1 cellular context compared by ENCODE assay signal in the genomic region with DNA sequence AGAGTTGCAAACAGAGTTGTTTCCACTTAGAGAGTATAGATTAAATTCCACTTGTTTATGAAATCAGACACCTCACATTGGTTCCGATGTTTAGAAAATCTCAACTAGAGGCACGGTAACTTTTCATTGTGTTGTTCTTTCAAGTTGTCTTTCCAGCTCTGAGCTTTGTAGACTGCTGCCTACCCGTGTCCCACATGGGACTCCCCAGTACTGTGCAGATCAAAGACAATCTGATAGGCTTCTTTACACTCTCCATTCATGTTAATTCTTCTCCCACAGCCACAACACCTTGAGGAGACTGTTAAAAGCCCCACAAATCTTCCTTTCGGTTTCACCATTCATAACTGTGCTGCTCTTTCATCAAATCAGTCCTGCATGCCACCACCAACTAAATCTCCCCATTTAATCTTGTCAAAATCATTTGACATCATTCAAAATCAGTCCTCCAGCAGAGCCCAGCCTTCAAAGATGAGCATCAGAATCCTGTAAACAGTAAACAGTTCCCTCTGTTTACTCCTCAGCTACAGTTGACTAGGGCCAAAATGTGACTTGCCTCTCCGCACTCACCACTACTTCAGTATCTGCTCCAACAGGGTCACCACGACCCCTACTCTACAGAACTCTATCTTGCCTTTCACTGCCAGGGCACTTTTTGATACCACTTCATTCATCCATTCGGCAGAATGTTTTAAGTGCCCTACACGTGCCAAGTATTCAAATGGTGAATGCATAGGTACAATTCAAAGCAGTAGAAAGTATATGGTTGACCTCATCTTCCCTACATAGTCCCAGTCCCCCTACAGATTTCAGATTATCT.
TF ChIP-seq lines count a peak whose summit lies in the region.

No MANE protein-coding gene starts in this region.

TF ChIP-seq in GM12878, 131 proteins besides CTCF, POLR2A, EP300 and RAD21 (continued from another document and continues in another):
- TF ChIP-seq, protein P1, sequence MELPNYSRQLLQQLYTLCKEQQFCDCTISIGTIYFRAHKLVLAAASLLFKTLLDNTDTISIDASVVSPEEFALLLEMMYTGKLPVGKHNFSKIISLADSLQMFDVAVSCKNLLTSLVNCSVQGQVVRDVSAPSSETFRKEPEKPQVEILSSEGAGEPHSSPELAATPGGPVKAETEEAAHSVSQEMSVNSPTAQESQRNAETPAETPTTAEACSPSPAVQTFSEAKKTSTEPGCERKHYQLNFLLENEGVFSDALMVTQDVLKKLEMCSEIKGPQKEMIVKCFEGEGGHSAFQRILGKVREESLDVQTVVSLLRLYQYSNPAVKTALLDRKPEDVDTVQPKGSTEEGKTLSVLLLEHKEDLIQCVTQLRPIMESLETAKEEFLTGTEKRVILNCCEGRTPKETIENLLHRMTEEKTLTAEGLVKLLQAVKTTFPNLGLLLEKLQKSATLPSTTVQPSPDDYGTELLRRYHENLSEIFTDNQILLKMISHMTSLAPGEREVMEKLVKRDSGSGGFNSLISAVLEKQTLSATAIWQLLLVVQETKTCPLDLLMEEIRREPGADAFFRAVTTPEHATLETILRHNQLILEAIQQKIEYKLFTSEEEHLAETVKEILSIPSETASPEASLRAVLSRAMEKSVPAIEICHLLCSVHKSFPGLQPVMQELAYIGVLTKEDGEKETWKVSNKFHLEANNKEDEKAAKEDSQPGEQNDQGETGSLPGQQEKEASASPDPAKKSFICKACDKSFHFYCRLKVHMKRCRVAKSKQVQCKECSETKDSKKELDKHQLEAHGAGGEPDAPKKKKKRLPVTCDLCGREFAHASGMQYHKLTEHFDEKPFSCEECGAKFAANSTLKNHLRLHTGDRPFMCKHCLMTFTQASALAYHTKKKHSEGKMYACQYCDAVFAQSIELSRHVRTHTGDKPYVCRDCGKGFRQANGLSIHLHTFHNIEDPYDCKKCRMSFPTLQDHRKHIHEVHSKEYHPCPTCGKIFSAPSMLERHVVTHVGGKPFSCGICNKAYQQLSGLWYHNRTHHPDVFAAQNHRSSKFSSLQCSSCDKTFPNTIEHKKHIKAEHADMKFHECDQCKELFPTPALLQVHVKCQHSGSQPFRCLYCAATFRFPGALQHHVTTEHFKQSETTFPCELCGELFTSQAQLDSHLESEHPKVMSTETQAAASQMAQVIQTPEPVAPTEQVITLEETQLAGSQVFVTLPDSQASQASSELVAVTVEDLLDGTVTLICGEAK (IDR thresholded peaks at IDR 0.05; ENCODE audit: borderline replicate concordance): no peak
- TF ChIP-seq BMI1 (IDR thresholded peaks at IDR 0.05; ENCODE audit: borderline replicate concordance) (no peak), SUZ12 (IDR thresholded peaks at IDR 0.05; ENCODE audit: unreplicated experiment) (no peak), FOXK2 (IDR thresholded peaks at IDR 0.05) (no peak; the same call in 1 of the 2 replicates), ATF7 (IDR thresholded peaks at IDR 0.05; ENCODE audit: low read depth) (0 out of 2 replicates have a peak, but pooled peaks have one; percentile 13), POLR2AphosphoS2 (IDR thresholded peaks at IDR 0.05; ENCODE audit: low read depth, low read length) (no peak), JUNB (IDR thresholded peaks at IDR 0.05) (0 out of 2 replicates have a peak, but pooled peaks have one; percentile 20), MTA2 (IDR thresholded peaks at IDR 0.05; ENCODE audit: low read depth) (peak; percentile 30; the same call in 1 of the 2 replicates), SIN3A (IDR thresholded peaks at IDR 0.05; ENCODE audit: low read depth, low read length) (no peak), MXI1 (IDR thresholded peaks at IDR 0.05; ENCODE audit: low read depth, low read length) (no peak), BACH1 (IDR thresholded peaks at IDR 0.05; ENCODE audit: borderline replicate concordance) (no peak), ESRRA (IDR thresholded peaks at IDR 0.05; ENCODE audit: low read length) (no peak), YBX1 (IDR thresholded peaks at IDR 0.05) (no peak), MEF2A (IDR thresholded peaks at IDR 0.05; ENCODE audit: insufficient read depth, low read depth, low read length) (no peak), CREB1 (IDR thresholded peaks at IDR 0.05; ENCODE audit: low read depth) (no peak), SPI1 (IDR thresholded peaks at IDR 0.05; ENCODE audit: borderline replicate concordance, insufficient read depth, low read depth, low read length) (no peak), KLF5 (IDR thresholded peaks at IDR 0.05; ENCODE audit: partially characterized antibody) (no peak), MEF2B (IDR thresholded peaks at IDR 0.05; ENCODE audit: partially characterized antibody, poor library complexity, severe bottlenecking) (no peak), ETV6 (conservative IDR thresholded peaks at IDR 0.05 in 1 of 2, IDR thresholded peaks at IDR 0.05 in 1 of 2; ENCODE audit: borderline replicate concordance in 1 of 2, low read depth in 1 of 2) (no peak), ZNF274 (IDR thresholded peaks at IDR 0.05; ENCODE audit: insufficient read depth, insufficient read length) (no peak), MYC (IDR thresholded peaks at IDR 0.05; ENCODE audit: insufficient read depth, insufficient read length, insufficient replicate concordance, low read length, severe bottlenecking) (no peak), NBN (IDR thresholded peaks at IDR 0.05) (no peak), IKZF1 (conservative IDR thresholded peaks at IDR 0.05) (peak; percentile 30; the same call in 1 of the 2 replicates), EZH2 (IDR thresholded peaks at IDR 0.05; ENCODE audit: borderline replicate concordance, control insufficient read depth, low read depth, low read length) (no peak), BRCA1 (IDR thresholded peaks at IDR 0.05; ENCODE audit: low read depth, low read length) (no peak), EGR1 (IDR thresholded peaks at IDR 0.05; ENCODE audit: borderline replicate concordance in 1 of 2, low read depth in 2 of 2, low read length in 2 of 2) (no peak), HDAC2 (IDR thresholded peaks at IDR 0.05) (no peak), CHD2 (IDR thresholded peaks at IDR 0.05; ENCODE audit: borderline replicate concordance, low read depth, low read length) (no peak), NRF1 (conservative IDR thresholded peaks at IDR 0.05; ENCODE audit: low read depth, low read length) (no peak), GABPA (IDR thresholded peaks at IDR 0.05; ENCODE audit: low read depth) (no peak), NFXL1 (IDR thresholded peaks at IDR 0.05; ENCODE audit: borderline replicate concordance) (no peak), FOS (IDR thresholded peaks at IDR 0.05; ENCODE audit: borderline replicate concordance, extremely low read depth, insufficient read length) (no peak), NR2C1 (IDR thresholded peaks at IDR 0.05) (no peak), RB1 (IDR thresholded peaks at IDR 0.05; ENCODE audit: borderline replicate concordance) (no peak), NFYA (IDR thresholded peaks at IDR 0.05; ENCODE audit: borderline replicate concordance, low read depth, low read length) (no peak), ZNF207 (IDR thresholded peaks at IDR 0.05; ENCODE audit: borderline replicate concordance) (no peak)
- TF ChIP-seq, protein P2, sequence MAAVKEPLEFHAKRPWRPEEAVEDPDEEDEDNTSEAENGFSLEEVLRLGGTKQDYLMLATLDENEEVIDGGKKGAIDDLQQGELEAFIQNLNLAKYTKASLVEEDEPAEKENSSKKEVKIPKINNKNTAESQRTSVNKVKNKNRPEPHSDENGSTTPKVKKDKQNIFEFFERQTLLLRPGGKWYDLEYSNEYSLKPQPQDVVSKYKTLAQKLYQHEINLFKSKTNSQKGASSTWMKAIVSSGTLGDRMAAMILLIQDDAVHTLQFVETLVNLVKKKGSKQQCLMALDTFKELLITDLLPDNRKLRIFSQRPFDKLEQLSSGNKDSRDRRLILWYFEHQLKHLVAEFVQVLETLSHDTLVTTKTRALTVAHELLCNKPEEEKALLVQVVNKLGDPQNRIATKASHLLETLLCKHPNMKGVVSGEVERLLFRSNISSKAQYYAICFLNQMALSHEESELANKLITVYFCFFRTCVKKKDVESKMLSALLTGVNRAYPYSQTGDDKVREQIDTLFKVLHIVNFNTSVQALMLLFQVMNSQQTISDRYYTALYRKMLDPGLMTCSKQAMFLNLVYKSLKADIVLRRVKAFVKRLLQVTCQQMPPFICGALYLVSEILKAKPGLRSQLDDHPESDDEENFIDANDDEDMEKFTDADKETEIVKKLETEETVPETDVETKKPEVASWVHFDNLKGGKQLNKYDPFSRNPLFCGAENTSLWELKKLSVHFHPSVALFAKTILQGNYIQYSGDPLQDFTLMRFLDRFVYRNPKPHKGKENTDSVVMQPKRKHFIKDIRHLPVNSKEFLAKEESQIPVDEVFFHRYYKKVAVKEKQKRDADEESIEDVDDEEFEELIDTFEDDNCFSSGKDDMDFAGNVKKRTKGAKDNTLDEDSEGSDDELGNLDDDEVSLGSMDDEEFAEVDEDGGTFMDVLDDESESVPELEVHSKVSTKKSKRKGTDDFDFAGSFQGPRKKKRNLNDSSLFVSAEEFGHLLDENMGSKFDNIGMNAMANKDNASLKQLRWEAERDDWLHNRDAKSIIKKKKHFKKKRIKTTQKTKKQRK (IDR thresholded peaks at IDR 0.05; ENCODE audit: low read depth, low read length): no peak
- TF ChIP-seq, protein P3, sequence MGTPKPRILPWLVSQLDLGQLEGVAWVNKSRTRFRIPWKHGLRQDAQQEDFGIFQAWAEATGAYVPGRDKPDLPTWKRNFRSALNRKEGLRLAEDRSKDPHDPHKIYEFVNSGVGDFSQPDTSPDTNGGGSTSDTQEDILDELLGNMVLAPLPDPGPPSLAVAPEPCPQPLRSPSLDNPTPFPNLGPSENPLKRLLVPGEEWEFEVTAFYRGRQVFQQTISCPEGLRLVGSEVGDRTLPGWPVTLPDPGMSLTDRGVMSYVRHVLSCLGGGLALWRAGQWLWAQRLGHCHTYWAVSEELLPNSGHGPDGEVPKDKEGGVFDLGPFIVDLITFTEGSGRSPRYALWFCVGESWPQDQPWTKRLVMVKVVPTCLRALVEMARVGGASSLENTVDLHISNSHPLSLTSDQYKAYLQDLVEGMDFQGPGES (IDR thresholded peaks at IDR 0.05): no peak
- TF ChIP-seq, protein P4, sequence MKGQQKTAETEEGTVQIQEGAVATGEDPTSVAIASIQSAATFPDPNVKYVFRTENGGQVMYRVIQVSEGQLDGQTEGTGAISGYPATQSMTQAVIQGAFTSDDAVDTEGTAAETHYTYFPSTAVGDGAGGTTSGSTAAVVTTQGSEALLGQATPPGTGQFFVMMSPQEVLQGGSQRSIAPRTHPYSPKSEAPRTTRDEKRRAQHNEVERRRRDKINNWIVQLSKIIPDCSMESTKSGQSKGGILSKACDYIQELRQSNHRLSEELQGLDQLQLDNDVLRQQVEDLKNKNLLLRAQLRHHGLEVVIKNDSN (IDR thresholded peaks at IDR 0.05; ENCODE audit: borderline replicate concordance, extremely low read length, insufficient read depth, low read depth, low read length): no peak
- TF ChIP-seq, protein P5, sequence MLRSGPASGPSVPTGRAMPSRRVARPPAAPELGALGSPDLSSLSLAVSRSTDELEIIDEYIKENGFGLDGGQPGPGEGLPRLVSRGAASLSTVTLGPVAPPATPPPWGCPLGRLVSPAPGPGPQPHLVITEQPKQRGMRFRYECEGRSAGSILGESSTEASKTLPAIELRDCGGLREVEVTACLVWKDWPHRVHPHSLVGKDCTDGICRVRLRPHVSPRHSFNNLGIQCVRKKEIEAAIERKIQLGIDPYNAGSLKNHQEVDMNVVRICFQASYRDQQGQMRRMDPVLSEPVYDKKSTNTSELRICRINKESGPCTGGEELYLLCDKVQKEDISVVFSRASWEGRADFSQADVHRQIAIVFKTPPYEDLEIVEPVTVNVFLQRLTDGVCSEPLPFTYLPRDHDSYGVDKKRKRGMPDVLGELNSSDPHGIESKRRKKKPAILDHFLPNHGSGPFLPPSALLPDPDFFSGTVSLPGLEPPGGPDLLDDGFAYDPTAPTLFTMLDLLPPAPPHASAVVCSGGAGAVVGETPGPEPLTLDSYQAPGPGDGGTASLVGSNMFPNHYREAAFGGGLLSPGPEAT (IDR thresholded peaks at IDR 0.05; ENCODE audit: low read depth): no peak; the same call in 1 of the 2 replicates
- TF ChIP-seq, protein P6, sequence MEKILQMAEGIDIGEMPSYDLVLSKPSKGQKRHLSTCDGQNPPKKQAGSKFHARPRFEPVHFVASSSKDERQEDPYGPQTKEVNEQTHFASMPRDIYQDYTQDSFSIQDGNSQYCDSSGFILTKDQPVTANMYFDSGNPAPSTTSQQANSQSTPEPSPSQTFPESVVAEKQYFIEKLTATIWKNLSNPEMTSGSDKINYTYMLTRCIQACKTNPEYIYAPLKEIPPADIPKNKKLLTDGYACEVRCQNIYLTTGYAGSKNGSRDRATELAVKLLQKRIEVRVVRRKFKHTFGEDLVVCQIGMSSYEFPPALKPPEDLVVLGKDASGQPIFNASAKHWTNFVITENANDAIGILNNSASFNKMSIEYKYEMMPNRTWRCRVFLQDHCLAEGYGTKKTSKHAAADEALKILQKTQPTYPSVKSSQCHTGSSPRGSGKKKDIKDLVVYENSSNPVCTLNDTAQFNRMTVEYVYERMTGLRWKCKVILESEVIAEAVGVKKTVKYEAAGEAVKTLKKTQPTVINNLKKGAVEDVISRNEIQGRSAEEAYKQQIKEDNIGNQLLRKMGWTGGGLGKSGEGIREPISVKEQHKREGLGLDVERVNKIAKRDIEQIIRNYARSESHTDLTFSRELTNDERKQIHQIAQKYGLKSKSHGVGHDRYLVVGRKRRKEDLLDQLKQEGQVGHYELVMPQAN (conservative IDR thresholded peaks at IDR 0.05): no peak
- TF ChIP-seq, protein P7, sequence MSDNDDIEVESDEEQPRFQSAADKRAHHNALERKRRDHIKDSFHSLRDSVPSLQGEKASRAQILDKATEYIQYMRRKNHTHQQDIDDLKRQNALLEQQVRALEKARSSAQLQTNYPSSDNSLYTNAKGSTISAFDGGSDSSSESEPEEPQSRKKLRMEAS (IDR thresholded peaks at IDR 0.05; ENCODE audit: low read depth, low read length): no peak
- TF ChIP-seq, protein P8, sequence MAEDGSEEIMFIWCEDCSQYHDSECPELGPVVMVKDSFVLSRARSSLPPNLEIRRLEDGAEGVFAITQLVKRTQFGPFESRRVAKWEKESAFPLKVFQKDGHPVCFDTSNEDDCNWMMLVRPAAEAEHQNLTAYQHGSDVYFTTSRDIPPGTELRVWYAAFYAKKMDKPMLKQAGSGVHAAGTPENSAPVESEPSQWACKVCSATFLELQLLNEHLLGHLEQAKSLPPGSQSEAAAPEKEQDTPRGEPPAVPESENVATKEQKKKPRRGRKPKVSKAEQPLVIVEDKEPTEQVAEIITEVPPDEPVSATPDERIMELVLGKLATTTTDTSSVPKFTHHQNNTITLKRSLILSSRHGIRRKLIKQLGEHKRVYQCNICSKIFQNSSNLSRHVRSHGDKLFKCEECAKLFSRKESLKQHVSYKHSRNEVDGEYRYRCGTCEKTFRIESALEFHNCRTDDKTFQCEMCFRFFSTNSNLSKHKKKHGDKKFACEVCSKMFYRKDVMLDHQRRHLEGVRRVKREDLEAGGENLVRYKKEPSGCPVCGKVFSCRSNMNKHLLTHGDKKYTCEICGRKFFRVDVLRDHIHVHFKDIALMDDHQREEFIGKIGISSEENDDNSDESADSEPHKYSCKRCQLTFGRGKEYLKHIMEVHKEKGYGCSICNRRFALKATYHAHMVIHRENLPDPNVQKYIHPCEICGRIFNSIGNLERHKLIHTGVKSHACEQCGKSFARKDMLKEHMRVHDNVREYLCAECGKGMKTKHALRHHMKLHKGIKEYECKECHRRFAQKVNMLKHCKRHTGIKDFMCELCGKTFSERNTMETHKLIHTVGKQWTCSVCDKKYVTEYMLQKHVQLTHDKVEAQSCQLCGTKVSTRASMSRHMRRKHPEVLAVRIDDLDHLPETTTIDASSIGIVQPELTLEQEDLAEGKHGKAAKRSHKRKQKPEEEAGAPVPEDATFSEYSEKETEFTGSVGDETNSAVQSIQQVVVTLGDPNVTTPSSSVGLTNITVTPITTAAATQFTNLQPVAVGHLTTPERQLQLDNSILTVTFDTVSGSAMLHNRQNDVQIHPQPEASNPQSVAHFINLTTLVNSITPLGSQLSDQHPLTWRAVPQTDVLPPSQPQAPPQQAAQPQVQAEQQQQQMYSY (CRISPR knock-in tag; IDR thresholded peaks at IDR 0.05): no peak
